In the genomic region with DNA sequence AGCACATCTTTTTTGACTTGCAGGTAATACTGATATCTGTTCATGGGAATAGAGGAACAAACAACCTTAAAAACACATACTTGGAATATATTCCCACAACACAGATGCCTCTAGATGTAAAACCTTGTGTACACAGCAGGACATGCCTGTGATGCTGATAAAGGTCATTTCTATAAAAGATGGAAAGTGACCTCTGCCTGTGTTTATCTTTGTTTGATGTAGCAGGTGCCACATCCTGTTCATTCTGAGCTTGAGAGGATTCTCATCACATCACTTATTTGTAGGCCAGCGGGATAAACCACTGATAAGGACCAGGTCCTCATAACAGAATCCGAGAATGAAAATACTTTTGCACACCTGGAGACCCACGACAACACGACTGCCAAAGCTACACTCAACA, we compare ENCODE assay signal across 28 cellular contexts.
A peak's percentile ranks its signal among the peaks of the same experiment; 100 is the strongest.
DNase-seq lines count a peak whose midpoint lies in the region; ATAC-seq and TF ChIP-seq lines count a peak whose summit lies in the region.
"Had no signal": no experiment of that assay in that cellular context is flagged by ENCODE, and none has a peak within 500 bp of the region (broad histone marks: within the 10 kb centered on the region; RNA-seq: fewer than 3 reads in every experiment).

No MANE protein-coding gene starts in this region.

- no peak for DNase-seq in DND-41
- DNase-seq in NCI-H146 (lab: John Stamatoyannopoulos, UW) = peak; percentile 87
- no peak for DNase-seq in T-helper 2 cell treated with Interferon-gamma antibody and Interleukin-4, amounts not matched to agents 5 μg/mL and 100 μg/mL, for 36 hours (ENCODE audit: low spot score)
- DNase-seq in lung microvascular endothelial cell (ENCODE audit: low read depth in 2 of 2) = peak; percentile 37 to 60
- no peak for DNase-seq in germinal center (ENCODE audit: low spot score)
- DNase-seq in GM13976 (ENCODE audit: low spot score) = no peak
- DNase-seq in posterior cingulate gyrus = no peak
- DNase-seq: activated CD4-positive, alpha-beta T cell treated with anti-CD3 and anti-CD28 coated beads, Interleukin-2, amount 10 ng/mL, durations not matched to agents 7 days and 5 days; aorta; caudate nucleus; CD4-positive, alpha-beta T cell; DMS79; HCEC 1CT; heart left ventricle; IMR-90; left colon; midbrain; naive thymus-derived CD8-positive, alpha-beta T cell; NCI-H1105; NCI-H2029 treated with DMSO at 0.1 percent for 48 hours; NCI-H446; small intestine; stimulated activated CD4-positive, alpha-beta T cell treated with anti-CD3 and anti-CD28 coated beads, Interleukin-1b, Interleukin-23, amount 100 ng/mL, for 48 hours; upper lobe of right lung; WERI-Rb-1 had no signal

- H3K9me3 Mint-ChIP-seq in T-helper 2 cell treated with Interferon-gamma antibody and Interleukin-4, amounts not matched to agents 5 μg/mL and 100 μg/mL, for 36 hours = peaks cover 9% of the 10 kb centered on the region
- H3K9me3 Mint-ChIP-seq: activated naive CD4-positive, alpha-beta T cell treated with anti-CD3 and anti-CD28 coated beads, Interleukin-2, amount 50 U/mL, for 72 hours; CD4-positive, alpha-beta T cell had no signal

- no peaks in the 10 kb centered on the region for H3K79me2 ChIP-seq in DND-41 (ENCODE audit: insufficient read depth, low read length)

- H3K27me3 ChIP-seq in DND-41 (ENCODE audit: insufficient read depth, low read length, poor library complexity) = no peaks in the 10 kb centered on the region
- H3K27me3 ChIP-seq: heart left ventricle, upper lobe of right lung had no signal

- no peaks in the 10 kb centered on the region for H3K27me3 Mint-ChIP-seq in T-helper 2 cell treated with Interferon-gamma antibody and Interleukin-4, amounts not matched to agents 5 μg/mL and 100 μg/mL, for 36 hours (ENCODE audit: low read depth)
- H3K27me3 Mint-ChIP-seq: CD4-positive, alpha-beta T cell had no signal

- peak overlapping the region; percentile 64 for H3K27ac Mint-ChIP-seq in T-helper 2 cell treated with Interferon-gamma antibody and Interleukin-4, amounts not matched to agents 5 μg/mL and 100 μg/mL, for 36 hours
- H3K27ac Mint-ChIP-seq: activated CD4-positive, alpha-beta T cell treated with anti-CD3 and anti-CD28 coated beads, Interleukin-2, amount 10 ng/mL, durations not matched to agents 7 days and 5 days; activated T-helper 1 cell treated with anti-CD3 and anti-CD28 coated beads, Interleukin-12 subunit alpha, Interleukin-12 subunit beta, Interleukin-2, Interleukin-4 antibody, amounts not matched to agents 30 ng/mL and 10 ng/mL and 1 ng/mL, durations not matched to agents 14 hours and 24 hours and 36 hours; CD4-positive, alpha-beta T cell; naive thymus-derived CD8-positive, alpha-beta T cell had no signal

- peak overlapping the region; percentile 8 for H3K4me3 Mint-ChIP-seq in T-helper 2 cell treated with Interferon-gamma antibody and Interleukin-4, amounts not matched to agents 5 μg/mL and 100 μg/mL, for 36 hours
- H3K4me3 Mint-ChIP-seq: activated CD4-positive, alpha-beta T cell treated with anti-CD3 and anti-CD28 coated beads, Interleukin-2, amount 10 ng/mL, durations not matched to agents 7 days and 5 days; activated T-helper 1 cell treated with anti-CD3 and anti-CD28 coated beads, Interleukin-12 subunit alpha, Interleukin-12 subunit beta, Interleukin-2, Interleukin-4 antibody, amounts not matched to agents 30 ng/mL and 10 ng/mL and 1 ng/mL, durations not matched to agents 14 hours and 24 hours and 36 hours; CD4-positive, alpha-beta T cell; naive thymus-derived CD8-positive, alpha-beta T cell had no signal

- H3K4me2 ChIP-seq in DND-41 (ENCODE audit: insufficient read depth, low read length) = no peak overlapping the region

- H3K4me1 Mint-ChIP-seq in T-helper 2 cell treated with Interferon-gamma antibody and Interleukin-4, amounts not matched to agents 5 μg/mL and 100 μg/mL, for 36 hours (ENCODE audit: low read depth) = peaks cover 55% of the 10 kb centered on the region
- H3K4me1 Mint-ChIP-seq: naive thymus-derived CD8-positive, alpha-beta T cell had no signal

- no peaks in the 10 kb centered on the region for H3K9me3 ChIP-seq in DND-41 (ENCODE audit: insufficient read depth, low read length, severe bottlenecking)
- H3K9me3 ChIP-seq: upper lobe of right lung had no signal

- peaks cover 23% of the 10 kb centered on the region for H3K36me3 Mint-ChIP-seq in T-helper 2 cell treated with Interferon-gamma antibody and Interleukin-4, amounts not matched to agents 5 μg/mL and 100 μg/mL, for 36 hours (ENCODE audit: low read depth)
- H3K36me3 Mint-ChIP-seq: naive thymus-derived CD8-positive, alpha-beta T cell had no signal

- peaks cover 8% of the 10 kb centered on the region; the same call in 1 of the 2 replicates for H3K4me1 ChIP-seq in DND-41 (ENCODE audit: insufficient read depth, low read length)

- H3K9ac ChIP-seq in DND-41 (ENCODE audit: low read depth, low read length) = no peak overlapping the region

- no peaks in the 10 kb centered on the region for H4K20me1 ChIP-seq in DND-41 (ENCODE audit: insufficient read depth, low read length)

- no peak overlapping the region for H3K4me3 ChIP-seq in DND-41 (ENCODE audit: low read depth in 1 of 2, low read length in 2 of 2)
- H3K4me3 ChIP-seq: heart left ventricle, upper lobe of right lung had no signal

- in situ Hi-C loops in GM13976 (cut with MboI; ENCODE audit: low sequenced_read_pairs, unreplicated experiment) = no loop called here

- H3K27ac ChIP-seq in DND-41 (ENCODE audit: low read length) = no peak overlapping the region
- H3K27ac ChIP-seq: heart left ventricle, upper lobe of right lung, WERI-Rb-1 had no signal

- TF ChIP-seq CTCF in DND-41 (IDR thresholded peaks at IDR 0.05; ENCODE audit: borderline replicate concordance, extremely low read depth, low read length, poor library complexity, severe bottlenecking) = no peak
- no peak for TF ChIP-seq CTCF in GM13976 (IDR thresholded peaks at IDR 0.05; ENCODE audit: borderline replicate concordance, control extremely low read depth, extremely low read depth, insufficient read depth, missing control alignments)

- peak; percentile 65 for ATAC-seq in DND-41 (ENCODE audit: insufficient read depth, low read depth)
- ATAC-seq in GM18517 (IDR thresholded peaks at IDR 0.05; ENCODE audit: unreplicated experiment) = no peak
- ATAC-seq: activated naive CD4-positive, alpha-beta T cell treated with anti-CD3 and anti-CD28 coated beads, Interleukin-2, amount 50 U/mL, for 72 hours; heart left ventricle; left colon; naive thymus-derived CD8-positive, alpha-beta T cell; upper lobe of right lung had no signal

- no peaks in the 10 kb centered on the region for H3K36me3 ChIP-seq in DND-41 (ENCODE audit: insufficient read depth, low read length)
- H3K36me3 ChIP-seq: WERI-Rb-1 had no signal

- intact Hi-C loops in posterior cingulate gyrus (cut with DNase I) = no loop called here

- no peak overlapping the region for H2AFZ ChIP-seq in DND-41 (ENCODE audit: low read depth, low read length)

Comparison
In these comparisons a context has a peak if more than half of its experiments do, and no peak if none do; other contexts are left out.
1. DNase-seq: peak in NCI-H146 (single experiment) and lung microvascular endothelial cell (2 of 2); none in DND-41 (single experiment), T-helper 2 cell treated with Interferon-gamma antibody and Interleukin-4, amounts not matched to agents 5 μg/mL and 100 μg/mL, for 36 hours (single experiment), germinal center (single experiment), GM13976 (single experiment) and posterior cingulate gyrus (0 of 10).